ENCODE assay signal across 10 cellular contexts in genomic region chr20:57323034-57323433, GRCh38. TPM values are rescaled to one million over a fixed set of nuclear protein-coding genes. Genes with fewer than 3 reads are reported as not detected.
A peak's percentile ranks its signal among the peaks of the same experiment; 100 is the strongest.
DNase-seq lines count a peak whose midpoint lies in the region; ATAC-seq lines count a peak whose summit lies in the region.
"Had no signal": no experiment of that assay in that cellular context is flagged by ENCODE, and none has a peak within 500 bp of the region (broad histone marks: within the 10 kb centered on the region; RNA-seq: fewer than 3 reads in every experiment).

No MANE protein-coding gene starts in this region.

- no peaks in the 10 kb centered on the region for H3K9me3 ChIP-seq in iPS-20b (ENCODE audit: insufficient read depth, low read depth, low read length)

- H3K4me1 Mint-ChIP-seq in activated CD8-positive, alpha-beta memory T cell treated with anti-CD3 and anti-CD28 coated beads, Interleukin-2, amount 10 ng/mL, durations not matched to agents 7 days and 5 days = no peaks in the 10 kb centered on the region

- no peaks in the 10 kb centered on the region for H3K9me3 Mint-ChIP-seq in activated CD8-positive, alpha-beta memory T cell treated with anti-CD3 and anti-CD28 coated beads, Interleukin-2, amount 10 ng/mL, durations not matched to agents 7 days and 5 days (ENCODE audit: low read depth)

- H3K4me1 ChIP-seq in iPS-20b (ENCODE audit: insufficient read depth, low read length) = peaks cover 27% of the 10 kb centered on the region

- peaks cover 52% of the 10 kb centered on the region for H3K27me3 Mint-ChIP-seq in activated CD8-positive, alpha-beta memory T cell treated with anti-CD3 and anti-CD28 coated beads, Interleukin-2, amount 10 ng/mL, durations not matched to agents 7 days and 5 days

- no peak overlapping the region for H3K4me3 Mint-ChIP-seq in activated CD8-positive, alpha-beta memory T cell treated with anti-CD3 and anti-CD28 coated beads, Interleukin-2, amount 10 ng/mL, durations not matched to agents 7 days and 5 days

- no peak overlapping the region for H3K27ac ChIP-seq in iPS-20b (ENCODE audit: low read length)

- H3K27me3 ChIP-seq in iPS-20b (ENCODE audit: insufficient read depth, low read length) = no peaks in the 10 kb centered on the region

- no peaks in the 10 kb centered on the region for H3K36me3 Mint-ChIP-seq in activated CD8-positive, alpha-beta memory T cell treated with anti-CD3 and anti-CD28 coated beads, Interleukin-2, amount 10 ng/mL, durations not matched to agents 7 days and 5 days

- H3K9ac ChIP-seq in iPS-20b (ENCODE audit: low read depth, low read length) = peak overlapping the region; percentile 45; the same call in 1 of the 2 replicates

- peak; percentile 35 for DNase-seq in activated CD8-positive, alpha-beta memory T cell treated with anti-CD3 and anti-CD28 coated beads, Interleukin-2, amount 10 ng/mL, durations not matched to agents 7 days and 5 days
- no peak for DNase-seq in activated CD8-positive, alpha-beta memory T cell treated with anti-CD3 and anti-CD28 coated beads, Interleukin-2, amount 50 U/mL, for 4 hours
- DNase-seq in RPMI8226 (peak; percentile 38), ureter (ENCODE audit: low spot score) (peak; percentile 58), NCI-H2081 (lab: John Stamatoyannopoulos, UW) (no peak), T-helper 2 cell (no peak), DMS53 treated with DMSO at 0.1 percent for 48 hours (lab: John Stamatoyannopoulos, UW; ENCODE audit: unreplicated experiment) (no peak)
- DNase-seq: activated CD4-positive, CD25-positive, alpha-beta regulatory T cell treated with anti-CD3 and anti-CD28 coated beads, Interleukin-2, amount 50 U/mL, for 72 hours had no signal

- no peak overlapping the region for H3K27ac Mint-ChIP-seq in activated CD8-positive, alpha-beta memory T cell treated with anti-CD3 and anti-CD28 coated beads, Interleukin-2, amount 10 ng/mL, durations not matched to agents 7 days and 5 days

- no peak for ATAC-seq in activated CD8-positive, alpha-beta memory T cell treated with anti-CD3 and anti-CD28 coated beads, Interleukin-2, amount 10 ng/mL, durations not matched to agents 7 days and 5 days

- H3K4me3 ChIP-seq in iPS-20b (ENCODE audit: low read length) = peak overlapping the region; percentile 21; the same call in 1 of the 2 replicates

- CTCF ChIA-PET in activated CD8-positive, alpha-beta memory T cell treated with anti-CD3 and anti-CD28 coated beads, Interleukin-2, amount 10 ng/mL, durations not matched to agents 7 days and 5 days (lab: Charles Lee) = no interaction called here

- H3K36me3 ChIP-seq in iPS-20b (ENCODE audit: insufficient read depth, low read depth, low read length) = no peaks in the 10 kb centered on the region

RNA-seq across cellular contexts. Expression of gene SPO11, which starts 6.6 kb away (rescaled TPM):
- not detected for total RNA-seq in activated CD8-positive, alpha-beta memory T cell treated with anti-CD3 and anti-CD28 coated beads, Interleukin-2, amount 10 ng/mL, durations not matched to agents 7 days and 5 days
- not detected for total RNA-seq in ureter
- total RNA-seq: dermis microvascular lymphatic vessel endothelial cell had no signal

RNA-seq across cellular contexts. Expression of gene RAE1, which starts 28.0 kb away (rescaled TPM):
- 10 to 100 TPM; 31.4 to 37.5 TPM for total RNA-seq in activated CD8-positive, alpha-beta memory T cell treated with anti-CD3 and anti-CD28 coated beads, Interleukin-2, amount 10 ng/mL, durations not matched to agents 7 days and 5 days
- 26.3 TPM for total RNA-seq in ureter

RNA-seq across cellular contexts. Expression of gene BMP7, which starts 56.6 kb away (rescaled TPM):
- total RNA-seq in activated CD8-positive, alpha-beta memory T cell treated with anti-CD3 and anti-CD28 coated beads, Interleukin-2, amount 10 ng/mL, durations not matched to agents 7 days and 5 days = not detected
- 32.0 TPM for total RNA-seq in ureter
- total RNA-seq: dermis microvascular lymphatic vessel endothelial cell had no signal

Comparison
In these comparisons a context has a peak if more than half of its experiments do, and no peak if none do; other contexts are left out.
1. DNase-seq: peak in activated CD8-positive, alpha-beta memory T cell treated with anti-CD3 and anti-CD28 coated beads, Interleukin-2, amount 10 ng/mL, durations not matched to agents 7 days and 5 days (single experiment), RPMI8226 (single experiment) and ureter (single experiment); none in activated CD8-positive, alpha-beta memory T cell treated with anti-CD3 and anti-CD28 coated beads, Interleukin-2, amount 50 U/mL, for 4 hours (single experiment), NCI-H2081 (0 of 2), T-helper 2 cell (0 of 5) and DMS53 treated with DMSO at 0.1 percent for 48 hours (single experiment).
2. RNA of gene BMP7, which starts 56.6 kb away (total RNA-seq): 32.0 TPM in ureter (single experiment); not detected in activated CD8-positive, alpha-beta memory T cell treated with anti-CD3 and anti-CD28 coated beads, Interleukin-2, amount 10 ng/mL, durations not matched to agents 7 days and 5 days; every median in the first group is over 10 times any median in the second.